ENCODE assay signal across 23 cellular contexts in genomic region chr19:262125-262524, GRCh38. TPM values are rescaled to one million over a fixed set of nuclear protein-coding genes. Genes with fewer than 3 reads are reported as not detected.
DNase-seq lines count a peak whose midpoint lies in the region; ATAC-seq, FAIRE-seq and TF ChIP-seq lines count a peak whose summit lies in the region.
"Had no signal": no experiment of that assay in that cellular context is flagged by ENCODE, and none has a peak within 500 bp of the region (broad histone marks: within the 10 kb centered on the region; RNA-seq: fewer than 3 reads in every experiment).

No MANE protein-coding gene starts in this region.

- peak; percentile 85 for ATAC-seq in activated CD8-positive, alpha-beta T cell treated with anti-CD3 and anti-CD28 coated beads for 36 hours
- ATAC-seq in activated CD8-positive, alpha-beta T cell treated with anti-CD3 and anti-CD28 coated beads, Interleukin-2, amount 10 ng/mL, durations not matched to agents 7 days and 5 days: no peak
- peak; percentile 77 for ATAC-seq in activated T-helper 17 cell treated with anti-CD3 and anti-CD28 coated beads, Interleukin-2, amount 50 U/mL, for 72 hours (replicated peaks)
- ATAC-seq in stimulated activated naive CD8-positive, alpha-beta T cell treated with anti-CD3 and anti-CD28 coated beads, Interleukin-15, Interleukin-2, amounts not matched to agents 100 U/mL and 50 U/mL, for 24 hours: peak; percentile 60
- ATAC-seq in gastroesophageal sphincter: no peak
- ATAC-seq: HepG2, PC-3 had no signal

- H3K36me3 ChIP-seq in gastroesophageal sphincter: no peaks in the 10 kb centered on the region
- H3K36me3 ChIP-seq: BLaER1 had no signal

- no peaks in the 10 kb centered on the region for H3K36me3 Mint-ChIP-seq in activated CD8-positive, alpha-beta T cell treated with anti-CD3 and anti-CD28 coated beads for 36 hours (ENCODE audit: low read depth)
- no peaks in the 10 kb centered on the region for H3K36me3 Mint-ChIP-seq in activated CD8-positive, alpha-beta T cell treated with anti-CD3 and anti-CD28 coated beads, Interleukin-2, amount 10 ng/mL, durations not matched to agents 7 days and 5 days (ENCODE audit: low read depth)
- no peaks in the 10 kb centered on the region for H3K36me3 Mint-ChIP-seq in activated T-helper 17 cell treated with anti-CD3 and anti-CD28 coated beads, Interleukin-2, amount 50 U/mL, for 72 hours (ENCODE audit: low read depth)
- H3K36me3 Mint-ChIP-seq: CD4-positive, alpha-beta memory T cell had no signal

- peaks cover 0 to 6% (median 3%) of the 10 kb centered on the region in 3 donors for H3K4me1 ChIP-seq in gastroesophageal sphincter

- peak overlapping the region; percentile 84 for H3K27ac Mint-ChIP-seq in activated CD8-positive, alpha-beta T cell treated with anti-CD3 and anti-CD28 coated beads for 36 hours
- H3K27ac Mint-ChIP-seq in activated CD8-positive, alpha-beta T cell treated with anti-CD3 and anti-CD28 coated beads, Interleukin-2, amount 10 ng/mL, durations not matched to agents 7 days and 5 days: no peak overlapping the region
- peak overlapping the region; percentile 49 for H3K27ac Mint-ChIP-seq in activated T-helper 17 cell treated with anti-CD3 and anti-CD28 coated beads, Interleukin-2, amount 50 U/mL, for 72 hours
- H3K27ac Mint-ChIP-seq: CD4-positive, alpha-beta memory T cell; HFFc6 had no signal

- peaks cover 21% of the 10 kb centered on the region for H3K4me1 Mint-ChIP-seq in activated CD8-positive, alpha-beta T cell treated with anti-CD3 and anti-CD28 coated beads for 36 hours (ENCODE audit: low read depth)
- H3K4me1 Mint-ChIP-seq in activated CD8-positive, alpha-beta T cell treated with anti-CD3 and anti-CD28 coated beads, Interleukin-2, amount 10 ng/mL, durations not matched to agents 7 days and 5 days (ENCODE audit: low read depth): peaks cover 6% of the 10 kb centered on the region
- no peaks in the 10 kb centered on the region for H3K4me1 Mint-ChIP-seq in activated T-helper 17 cell treated with anti-CD3 and anti-CD28 coated beads, Interleukin-2, amount 50 U/mL, for 72 hours

- TF ChIP-seq CTCF in activated CD8-positive, alpha-beta T cell treated with anti-CD3 and anti-CD28 coated beads for 36 hours (IDR thresholded peaks at IDR 0.05): no peak
- no peak for TF ChIP-seq CTCF in gastroesophageal sphincter (IDR thresholded peaks at IDR 0.05)

- POLR2A ChIA-PET in activated CD8-positive, alpha-beta T cell treated with anti-CD3 and anti-CD28 coated beads for 36 hours (lab: Charles Lee): no interaction called here
- POLR2A ChIA-PET in activated CD8-positive, alpha-beta T cell treated with anti-CD3 and anti-CD28 coated beads, Interleukin-2, amount 10 ng/mL, durations not matched to agents 7 days and 5 days (lab: Charles Lee): no interaction called here

- intact Hi-C loops in activated CD8-positive, alpha-beta T cell treated with anti-CD3 and anti-CD28 coated beads for 36 hours (cut with micrococcal nuclease): no loop called here

- no peak for DNase-seq in activated CD8-positive, alpha-beta T cell treated with anti-CD3 and anti-CD28 coated beads for 36 hours
- DNase-seq in activated CD8-positive, alpha-beta T cell treated with anti-CD3 and anti-CD28 coated beads, Interleukin-2, amount 10 ng/mL, durations not matched to agents 7 days and 5 days: no peak
- DNase-seq in GM12892 (ENCODE audit: insufficient read length): no peak
- DNase-seq in stimulated activated naive CD8-positive, alpha-beta T cell treated with anti-CD3 and anti-CD28 coated beads, Interleukin-15, Interleukin-2, amounts not matched to agents 100 U/mL and 50 U/mL, for 24 hours: no peak
- DNase-seq in NCI-H2196 (lab: John Stamatoyannopoulos, UW; ENCODE audit: unreplicated experiment): no peak
- DNase-seq: Calu3; CD4-positive, alpha-beta memory T cell; DMS53; EL; H7; HFFc6; KG1; NCI-H1105 treated with DMSO at 0.1 percent for 48 hours; NCI-H1694; NCI-H510A; NCI-H82; PC-3; RPMI8226; SIG-M5 had no signal

- peaks cover 44% of the 10 kb centered on the region for H3K27me3 Mint-ChIP-seq in activated CD8-positive, alpha-beta T cell treated with anti-CD3 and anti-CD28 coated beads for 36 hours
- peaks cover 20% of the 10 kb centered on the region for H3K27me3 Mint-ChIP-seq in activated CD8-positive, alpha-beta T cell treated with anti-CD3 and anti-CD28 coated beads, Interleukin-2, amount 10 ng/mL, durations not matched to agents 7 days and 5 days (ENCODE audit: low read depth)
- peaks cover 33% of the 10 kb centered on the region for H3K27me3 Mint-ChIP-seq in activated T-helper 17 cell treated with anti-CD3 and anti-CD28 coated beads, Interleukin-2, amount 50 U/mL, for 72 hours

- H3K27ac ChIP-seq in gastroesophageal sphincter: no peak overlapping the region
- H3K27ac ChIP-seq: BLaER1 had no signal

- WGBS in gastroesophageal sphincter (ENCODE audit: low coverage in 1 of 2), 2 donors: 86 to 100% methylated on average over 1 of the region's 1 CpG

- H3K27me3 ChIP-seq in gastroesophageal sphincter: peaks cover 53% of the 10 kb centered on the region

- CTCF ChIA-PET in activated CD8-positive, alpha-beta T cell treated with anti-CD3 and anti-CD28 coated beads for 36 hours (lab: Charles Lee): interaction anchor here (0.6 kb wide), 1 partner anchor 662 kb away, joined by 3 read pairs; no protein-coding TSS in a partner anchor
- CTCF ChIA-PET in activated CD8-positive, alpha-beta T cell treated with anti-CD3 and anti-CD28 coated beads, Interleukin-2, amount 10 ng/mL, durations not matched to agents 7 days and 5 days (lab: Charles Lee): no interaction called here

- H3K4me3 ChIP-seq in gastroesophageal sphincter: no peak overlapping the region
- H3K4me3 ChIP-seq: BLaER1 had no signal

- TF ChIP-seq POLR2A in GM12892 (IDR thresholded peaks at IDR 0.05; ENCODE audit: low read depth, low read length) (no peak), gastroesophageal sphincter (IDR thresholded peaks at IDR 0.05) (no peak)

- FAIRE-seq in GM12892 (lab: Jason Lieb, UNC): peak; percentile 51
- FAIRE-seq: HepG2 had no signal

- H3K9me3 Mint-ChIP-seq in activated CD8-positive, alpha-beta T cell treated with anti-CD3 and anti-CD28 coated beads for 36 hours: no peaks in the 10 kb centered on the region
- no peaks in the 10 kb centered on the region for H3K9me3 Mint-ChIP-seq in activated CD8-positive, alpha-beta T cell treated with anti-CD3 and anti-CD28 coated beads, Interleukin-2, amount 10 ng/mL, durations not matched to agents 7 days and 5 days (ENCODE audit: insufficient read depth)
- H3K9me3 Mint-ChIP-seq in activated T-helper 17 cell treated with anti-CD3 and anti-CD28 coated beads, Interleukin-2, amount 50 U/mL, for 72 hours: no peaks in the 10 kb centered on the region
- H3K9me3 Mint-ChIP-seq: CD4-positive, alpha-beta memory T cell; HFFc6 had no signal

- TF ChIP-seq EP300 in gastroesophageal sphincter (IDR thresholded peaks at IDR 0.05): no peak

- H3K4me3 Mint-ChIP-seq in activated CD8-positive, alpha-beta T cell treated with anti-CD3 and anti-CD28 coated beads for 36 hours: no peak overlapping the region
- no peak overlapping the region for H3K4me3 Mint-ChIP-seq in activated CD8-positive, alpha-beta T cell treated with anti-CD3 and anti-CD28 coated beads, Interleukin-2, amount 10 ng/mL, durations not matched to agents 7 days and 5 days
- peak overlapping the region; percentile 35 for H3K4me3 Mint-ChIP-seq in activated T-helper 17 cell treated with anti-CD3 and anti-CD28 coated beads, Interleukin-2, amount 50 U/mL, for 72 hours
- H3K4me3 Mint-ChIP-seq: CD4-positive, alpha-beta memory T cell; HFFc6 had no signal

- H3K9me3 ChIP-seq in gastroesophageal sphincter: no peaks in the 10 kb centered on the region
- H3K9me3 ChIP-seq: BLaER1 had no signal

RNA-seq across cellular contexts. Expression of gene PLPP2, which starts 29.1 kb away (rescaled TPM):
- under 1 TPM in 1 of 2 experiments, not detected in 1; 0.36 TPM for total RNA-seq in activated CD8-positive, alpha-beta T cell treated with anti-CD3 and anti-CD28 coated beads for 36 hours
- total RNA-seq in activated CD8-positive, alpha-beta T cell treated with anti-CD3 and anti-CD28 coated beads, Interleukin-2, amount 10 ng/mL, durations not matched to agents 7 days and 5 days: not detected
- polyA plus RNA-seq in GM12892 (2012; ENCODE audit: missing spikeins): 2.1 TPM
- total RNA-seq in activated T-helper 17 cell treated with anti-CD3 and anti-CD28 coated beads, Interleukin-2, amount 50 U/mL, for 72 hours: 1 to 10 TPM; 1.3 to 3.8 TPM
- total RNA-seq in gastroesophageal sphincter: 10 to 100 TPM in 1 of 4 donors, 1 to 10 TPM in 3; 2.3 to 26.4 (median 3.7) TPM
- total RNA-seq: HepG2, PC-3 had no signal
- polyA plus RNA-seq: HepG2 had no signal

Comparison
In these comparisons a context has a peak if more than half of its experiments do, and no peak if none do; other contexts are left out.
1. ATAC-seq: peak in activated CD8-positive, alpha-beta T cell treated with anti-CD3 and anti-CD28 coated beads for 36 hours (single experiment), activated T-helper 17 cell treated with anti-CD3 and anti-CD28 coated beads, Interleukin-2, amount 50 U/mL, for 72 hours (single experiment) and stimulated activated naive CD8-positive, alpha-beta T cell treated with anti-CD3 and anti-CD28 coated beads, Interleukin-15, Interleukin-2, amounts not matched to agents 100 U/mL and 50 U/mL, for 24 hours (single experiment); none in activated CD8-positive, alpha-beta T cell treated with anti-CD3 and anti-CD28 coated beads, Interleukin-2, amount 10 ng/mL, durations not matched to agents 7 days and 5 days (single experiment) and gastroesophageal sphincter (single experiment).